ENCODE assay signal across 17 cellular contexts in genomic region chr3:56958879-56959607, GRCh38.
DNase-seq lines count a peak whose midpoint lies in the region; ATAC-seq and TF ChIP-seq lines count a peak whose summit lies in the region.
"Had no signal": no experiment of that assay in that cellular context is flagged by ENCODE, and none has a peak within 500 bp of the region (broad histone marks: within the 10 kb centered on the region; RNA-seq: fewer than 3 reads in every experiment).

No MANE protein-coding gene starts in this region.

- H3K4me2 ChIP-seq in neuronal stem cell (ENCODE audit: insufficient read depth, low read length, poor library complexity, severe bottlenecking) = no peak overlapping the region

- no peak overlapping the region for H3K4ac ChIP-seq in neuronal stem cell (ENCODE audit: low read length)

- H3K9me3 Mint-ChIP-seq in WTC11 = no peaks in the 10 kb centered on the region
- H3K9me3 Mint-ChIP-seq: CD4-positive, alpha-beta T cell; IgD-negative memory B cell had no signal

- peaks cover 0 to 7% of the 10 kb centered on the region in 2 donors for H3K4me1 ChIP-seq in neuronal stem cell (ENCODE audit: control insufficient read depth in 2 of 2, insufficient read depth in 1 of 2, low read depth in 1 of 2, low read length in 2 of 2)
- H3K4me1 ChIP-seq: BE2C had no signal

- no peak overlapping the region for H4K91ac ChIP-seq in neuronal stem cell (ENCODE audit: low read depth, low read length, poor library complexity)

- peaks cover 14% of the 10 kb centered on the region for H3K4me1 Mint-ChIP-seq in WTC11

- peak; percentile 28 for DNase-seq in GM10248 (ENCODE audit: extremely low spot score)
- no peak for DNase-seq in WTC11 (ENCODE audit: low spot score)
- DNase-seq in neuronal stem cell (ENCODE audit: low spot score) = no peak
- no peak for DNase-seq in NCI-H1436 treated with DMSO at 0.1 percent for 48 hours (lab: John Stamatoyannopoulos, UW)
- DNase-seq in omental fat pad (ENCODE audit: low spot score) = no peak
- DNase-seq: ACHN; BE2C; C1 segment of cervical spinal cord; Caco-2; CD4-positive, alpha-beta T cell; HCEC 1CT; Karpas-422; KBM-7 had no signal

- H3K23ac ChIP-seq in neuronal stem cell (ENCODE audit: low read depth, low read length, poor library complexity) = no peak overlapping the region

- no peaks in the 10 kb centered on the region for H3K36me3 Mint-ChIP-seq in WTC11

- H4K8ac ChIP-seq in neuronal stem cell (ENCODE audit: low read depth, low read length) = no peak overlapping the region

- no CpG with 5 or more reads among the region's 5 CpGs for WGBS in neuronal stem cell (ENCODE audit: extremely low coverage in 2 of 2, insufficient read length in 2 of 2, insufficient replicate concordance in 1 of 2), 2 donors

- TF ChIP-seq CTCF in GM10248 (IDR thresholded peaks at IDR 0.05; ENCODE audit: control extremely low read depth, extremely low read depth, low read depth, missing control alignments) (no peak), WTC11 (IDR thresholded peaks at IDR 0.05) (no peak), omental fat pad (IDR thresholded peaks at IDR 0.05) (no peak)

- no peak overlapping the region for H2BK15ac ChIP-seq in neuronal stem cell (ENCODE audit: low read length)

- H3K27ac Mint-ChIP-seq in WTC11 = peak overlapping the region; percentile 22; the same call in 1 of the 2 replicates
- H3K27ac Mint-ChIP-seq: CD4-positive, alpha-beta T cell; IgD-negative memory B cell had no signal

- peak; percentile 46 for ATAC-seq in GM18868 (IDR thresholded peaks at IDR 0.05; ENCODE audit: unreplicated experiment)
- no peak for ATAC-seq in WTC11
- no peak for ATAC-seq in GM19324 (IDR thresholded peaks at IDR 0.05; ENCODE audit: low FRiP score, unreplicated experiment)
- no peak for ATAC-seq in omental fat pad (ENCODE audit: low FRiP score)
- ATAC-seq in HG02840 (IDR thresholded peaks at IDR 0.05; ENCODE audit: low FRiP score, unreplicated experiment) = no peak

- no peaks in the 10 kb centered on the region for H3K9me3 ChIP-seq in neuronal stem cell (replicated peaks in 1 of 2; ENCODE audit: control insufficient read depth in 2 of 2, insufficient read depth in 1 of 2, low read depth in 1 of 2, low read length in 2 of 2)
- H3K9me3 ChIP-seq: BE2C, Caco-2 had no signal

- no peak overlapping the region for H3K14ac ChIP-seq in neuronal stem cell (ENCODE audit: low read length)

- peak overlapping the region; percentile 39 for H2AFZ ChIP-seq in neuronal stem cell (ENCODE audit: low read length)

- H3K4me3 ChIP-seq in neuronal stem cell (ENCODE audit: low read length in 2 of 2) = no peak overlapping the region

- H2BK5ac ChIP-seq in neuronal stem cell (ENCODE audit: low read length) = no peak overlapping the region

- no peak overlapping the region for H3K27ac ChIP-seq in neuronal stem cell (replicated peaks; ENCODE audit: low read length)

- CTCF ChIA-PET in GM10248 (lab: Yijun Ruan, JAX) = interaction anchor here (0.6 to 2.7 kb wide), 9 partner anchors 30 to 257 kb away, joined by 3 to 10 read pairs (median 3); partner anchors contain the start of gene ARHGEF3
- CTCF ChIA-PET in WTC11 (lab: Charles Lee) = interaction anchor here (1.1 to 1.5 kb wide), 3 partner anchors 16 to 257 kb away, joined by 3 read pairs; no protein-coding TSS in a partner anchor

- H3K27me3 Mint-ChIP-seq in WTC11 (ENCODE audit: low read depth) = no peaks in the 10 kb centered on the region; the same call in 1 of the 2 replicates
- H3K27me3 Mint-ChIP-seq: CD4-positive, alpha-beta T cell had no signal

- no peak overlapping the region for H3K18ac ChIP-seq in neuronal stem cell (ENCODE audit: low read length)

- no peaks in the 10 kb centered on the region for H3K27me3 ChIP-seq in neuronal stem cell (ENCODE audit: control insufficient read depth in 3 of 3, insufficient read depth in 3 of 3, low read depth in 1 of 3, low read length in 3 of 3)
- H3K27me3 ChIP-seq: BE2C had no signal

- H3K36me3 ChIP-seq in neuronal stem cell (replicated peaks in 1 of 2; ENCODE audit: control insufficient read depth in 2 of 2, insufficient read depth in 2 of 2, low read length in 2 of 2) = no peaks in the 10 kb centered on the region
- H3K36me3 ChIP-seq: BE2C had no signal

- no peaks in the 10 kb centered on the region for H3K79me1 ChIP-seq in neuronal stem cell (ENCODE audit: low read depth, low read length)

- H3K4me3 Mint-ChIP-seq in WTC11 = no peak overlapping the region
- H3K4me3 Mint-ChIP-seq: CD4-positive, alpha-beta T cell had no signal

- H3K9ac ChIP-seq in neuronal stem cell (ENCODE audit: low read depth, low read length, poor library complexity) = no peak overlapping the region

- no peak overlapping the region for H2AK5ac ChIP-seq in neuronal stem cell (ENCODE audit: low read depth, low read length)

- no peak overlapping the region for H2BK120ac ChIP-seq in neuronal stem cell (ENCODE audit: low read depth, low read length)

- POLR2A ChIA-PET in GM10248 (lab: Yijun Ruan, JAX) = no interaction called here
- POLR2A ChIA-PET in WTC11 (lab: Charles Lee) = no interaction called here

- H2BK12ac ChIP-seq in neuronal stem cell (ENCODE audit: low read length) = no peak overlapping the region

TF ChIP-seq in WTC11, 78 proteins besides CTCF, POLR2A, EP300 and RAD21 (continues in another document):
- TF ChIP-seq HMGXB4 (CRISPR knock-in tag; IDR thresholded peaks at IDR 0.05) (no peak), CREB1 (CRISPR knock-in tag; IDR thresholded peaks at IDR 0.05) (no peak), TEAD4 (CRISPR knock-in tag; IDR thresholded peaks at IDR 0.05) (no peak), ATF6 (CRISPR knock-in tag; IDR thresholded peaks at IDR 0.05) (no peak), OVOL2 (CRISPR knock-in tag; IDR thresholded peaks at IDR 0.05; ENCODE audit: borderline replicate concordance) (no peak), E2F4 (CRISPR knock-in tag; IDR thresholded peaks at IDR 0.05; ENCODE audit: borderline replicate concordance, low read depth) (no peak), ZNF425 (CRISPR knock-in tag; conservative IDR thresholded peaks at IDR 0.05) (no peak), ESRRA (CRISPR knock-in tag; IDR thresholded peaks at IDR 0.05; ENCODE audit: borderline replicate concordance) (no peak), GABPB1 (CRISPR knock-in tag; IDR thresholded peaks at IDR 0.05) (no peak)
